ENCODE assay signal across 18 cellular contexts in the genomic region with DNA sequence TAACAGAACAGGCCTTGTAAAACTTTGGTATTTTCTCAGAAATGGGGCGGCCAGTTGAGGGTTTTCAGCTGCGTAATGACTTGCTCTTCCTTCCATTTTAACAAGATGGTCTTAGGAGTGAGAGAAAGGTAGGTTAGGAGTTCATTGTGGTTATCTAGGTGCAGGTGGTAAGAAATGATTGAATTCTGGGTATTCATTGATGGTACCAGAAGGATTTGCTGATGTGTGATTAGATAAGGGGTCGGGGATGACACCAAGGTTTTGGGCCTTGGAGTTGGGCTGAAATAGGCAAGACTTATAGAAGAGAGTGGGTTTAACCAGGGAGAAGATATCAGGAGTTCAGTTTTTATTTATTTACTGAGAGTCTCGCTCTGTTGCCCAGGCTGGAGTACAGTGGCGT. TPM values are rescaled to one million over a fixed set of nuclear protein-coding genes. Genes with fewer than 3 reads are reported as not detected.
DNase-seq lines count a peak whose midpoint lies in the region; ATAC-seq, FAIRE-seq and TF ChIP-seq lines count a peak whose summit lies in the region.
"Had no signal": no experiment of that assay in that cellular context is flagged by ENCODE, and none has a peak within 500 bp of the region (broad histone marks: within the 10 kb centered on the region; RNA-seq: fewer than 3 reads in every experiment).

No MANE protein-coding gene starts in this region.

- H3K27me3 ChIP-seq in CD8-positive, alpha-beta T cell (ENCODE audit: insufficient read depth, low read length), result no peaks in the 10 kb centered on the region
- H3K27me3 ChIP-seq in DOHH2 (ENCODE audit: control insufficient read depth, low read length), result no peaks in the 10 kb centered on the region
- no peaks in the 10 kb centered on the region for H3K27me3 ChIP-seq in PC-3 (ENCODE audit: low read length)
- H3K27me3 ChIP-seq: BE2C, ovary, thyroid gland had no signal

- H3K4me2 ChIP-seq in DOHH2 (ENCODE audit: low read length), result peak overlapping the region; percentile 80; the same call in 1 of the 2 replicates
- no peak overlapping the region for H3K4me2 ChIP-seq in PC-3 (ENCODE audit: low read length)

- H3K36me3 Mint-ChIP-seq in CD8-positive, alpha-beta T cell, result peaks cover 45% of the 10 kb centered on the region
- peaks cover 15% of the 10 kb centered on the region for H3K36me3 Mint-ChIP-seq in activated naive CD8-positive, alpha-beta T cell
- H3K36me3 Mint-ChIP-seq in natural killer cell treated with Interleukin-12 subunit alpha and Interleukin-12 subunit beta and Interleukin-15 and Interleukin-18, amount 100 ng/mL, for 72 hours, result peaks cover 12% of the 10 kb centered on the region

- H3K9me3 Mint-ChIP-seq in CD8-positive, alpha-beta T cell, result no peaks in the 10 kb centered on the region
- no peaks in the 10 kb centered on the region for H3K9me3 Mint-ChIP-seq in activated naive CD8-positive, alpha-beta T cell (ENCODE audit: low read depth)
- H3K9me3 Mint-ChIP-seq in natural killer cell treated with Interleukin-12 subunit alpha and Interleukin-12 subunit beta and Interleukin-15 and Interleukin-18, amount 100 ng/mL, for 72 hours, result peaks cover 4% of the 10 kb centered on the region
- H3K9me3 Mint-ChIP-seq: mesothelial cell of epicardium had no signal

- H3K4me1 ChIP-seq in CD8-positive, alpha-beta T cell (ENCODE audit: insufficient read depth, low read length), result peaks cover 13% of the 10 kb centered on the region
- H3K4me1 ChIP-seq in DOHH2 (ENCODE audit: control insufficient read depth, low read length), result peaks cover 38% of the 10 kb centered on the region
- peaks cover 44% of the 10 kb centered on the region for H3K4me1 ChIP-seq in PC-3 (ENCODE audit: insufficient read depth, low read length)
- H3K4me1 ChIP-seq: BE2C had no signal

- peaks cover 100% of the 10 kb centered on the region for H3K79me2 ChIP-seq in DOHH2 (ENCODE audit: control insufficient read depth, low read length)
- H3K79me2 ChIP-seq in PC-3 (ENCODE audit: low read length), result peaks cover 98% of the 10 kb centered on the region

- no TSS peak for BruUV-seq in PC-3 (replicated peaks; lab: Mats Ljungman, UMichigan)

- POLR2A ChIA-PET in CD8-positive, alpha-beta T cell (lab: Charles Lee), result no interaction called here
- POLR2A ChIA-PET in PC-3 (lab: Charles Lee; ENCODE audit: unreplicated experiment), result no interaction called here

- H4K20me1 ChIP-seq in DOHH2 (ENCODE audit: control insufficient read depth, insufficient read depth, low read depth, low read length) (peaks cover 22% of the 10 kb centered on the region; the same call in 1 of the 2 replicates), PC-3 (ENCODE audit: low read length) (peaks cover 30% of the 10 kb centered on the region)

- no peak overlapping the region for H3K27ac ChIP-seq in CD8-positive, alpha-beta T cell (ENCODE audit: low read depth, low read length)
- no peak overlapping the region for H3K27ac ChIP-seq in DOHH2 (ENCODE audit: low read depth, low read length)
- no peak overlapping the region for H3K27ac ChIP-seq in PC-3 (ENCODE audit: low read length)
- H3K27ac ChIP-seq: ovary, thyroid gland had no signal

- peaks cover 5% of the 10 kb centered on the region for H3K36me3 ChIP-seq in CD8-positive, alpha-beta T cell (ENCODE audit: insufficient read depth, low read length)
- H3K36me3 ChIP-seq in DOHH2 (ENCODE audit: control insufficient read depth, low read length) (peaks cover 84% of the 10 kb centered on the region), PC-3 (ENCODE audit: low read depth, low read length) (peaks cover 8% of the 10 kb centered on the region; the same call in 1 of the 2 replicates)
- H3K36me3 ChIP-seq: ovary had no signal

- H3K9me2 ChIP-seq in DOHH2 (replicated peaks; ENCODE audit: control insufficient read depth, low read length), result no peaks in the 10 kb centered on the region
- H3K9me2 ChIP-seq in PC-3 (replicated peaks; ENCODE audit: low read length), result no peaks in the 10 kb centered on the region

- no peaks in the 10 kb centered on the region for H3K27me3 Mint-ChIP-seq in CD8-positive, alpha-beta T cell (ENCODE audit: low read depth)
- no peaks in the 10 kb centered on the region for H3K27me3 Mint-ChIP-seq in activated naive CD8-positive, alpha-beta T cell
- H3K27me3 Mint-ChIP-seq in natural killer cell treated with Interleukin-12 subunit alpha and Interleukin-12 subunit beta and Interleukin-15 and Interleukin-18, amount 100 ng/mL, for 72 hours, result no peaks in the 10 kb centered on the region

- no peaks in the 10 kb centered on the region for H3K9me3 ChIP-seq in CD8-positive, alpha-beta T cell (ENCODE audit: low read length)
- H3K9me3 ChIP-seq in DOHH2 (ENCODE audit: control insufficient read depth, insufficient read depth, low read length), result no peaks in the 10 kb centered on the region
- H3K9me3 ChIP-seq in PC-3 (ENCODE audit: low read length), result no peaks in the 10 kb centered on the region
- H3K9me3 ChIP-seq: BE2C, HAP-1, ovary, thyroid gland had no signal

- DNase-seq in CD8-positive, alpha-beta T cell, result no peak
- no peak for DNase-seq in natural killer cell treated with Interleukin-12 subunit alpha and Interleukin-12 subunit beta and Interleukin-15 and Interleukin-18, amount 100 ng/mL, for 72 hours (ENCODE audit: low spot score)
- DNase-seq in PC-3 (no peak), urothelium cell line (ENCODE audit: low spot score) (no peak)
- DNase-seq: BE2C; NCI-H187; NCI-H446; ovary; SHP77 treated with DMSO at 0.1 percent for 48 hours; stimulated activated CD4-positive, alpha-beta T cell treated with anti-CD3 and anti-CD28 coated beads, Interleukin-4, amount 100 ng/mL, for 1 hour; thyroid gland had no signal

- peak overlapping the region; percentile 1 for H3K4me3 Mint-ChIP-seq in CD8-positive, alpha-beta T cell
- H3K4me3 Mint-ChIP-seq in activated naive CD8-positive, alpha-beta T cell, result peak overlapping the region; percentile 99
- H3K4me3 Mint-ChIP-seq in natural killer cell treated with Interleukin-12 subunit alpha and Interleukin-12 subunit beta and Interleukin-15 and Interleukin-18, amount 100 ng/mL, for 72 hours, result peak overlapping the region; percentile 36

- H3F3A ChIP-seq in DOHH2 (ENCODE audit: control insufficient read depth, insufficient read depth) (no peaks in the 10 kb centered on the region), PC-3 (ENCODE audit: low read length, unreplicated experiment) (peaks cover 5% of the 10 kb centered on the region)

- H3K27ac Mint-ChIP-seq in CD8-positive, alpha-beta T cell, result peak overlapping the region; percentile 15
- peak overlapping the region; percentile 80 for H3K27ac Mint-ChIP-seq in activated naive CD8-positive, alpha-beta T cell
- H3K27ac Mint-ChIP-seq in natural killer cell treated with Interleukin-12 subunit alpha and Interleukin-12 subunit beta and Interleukin-15 and Interleukin-18, amount 100 ng/mL, for 72 hours, result peak overlapping the region; percentile 30 to 96
- H3K27ac Mint-ChIP-seq: mesothelial cell of epicardium had no signal

- intact Hi-C loops in CD8-positive, alpha-beta T cell (cut with DNase I, micrococcal nuclease), result no loop called here
- intact Hi-C loops in PC-3 (cut with micrococcal nuclease), result no loop called here

- no peak for ATAC-seq in CD8-positive, alpha-beta T cell
- ATAC-seq in natural killer cell treated with Interleukin-12 subunit alpha and Interleukin-12 subunit beta and Interleukin-15 and Interleukin-18, amount 100 ng/mL, for 72 hours, result no peak
- ATAC-seq in GM18502 (IDR thresholded peaks at IDR 0.05; ENCODE audit: poor library complexity, unreplicated experiment) (no peak), PC-3 (no peak)

- no peak overlapping the region for H3K4me3 ChIP-seq in CD8-positive, alpha-beta T cell (ENCODE audit: low read depth, low read length)
- no peak overlapping the region for H3K4me3 ChIP-seq in DOHH2 (ENCODE audit: low read length)
- H3K4me3 ChIP-seq in PC-3 (ENCODE audit: low read length), result no peak overlapping the region
- H3K4me3 ChIP-seq: HAP-1, ovary, thyroid gland had no signal

- H3K9ac ChIP-seq in PC-3 (ENCODE audit: low read length), result no peak overlapping the region

- H2AFZ ChIP-seq in PC-3 (ENCODE audit: low read length), result no peak overlapping the region

- TF ChIP-seq CTCF in CD8-positive, alpha-beta T cell (IDR thresholded peaks at IDR 0.05), result no peak
- TF ChIP-seq CTCF in DOHH2 (IDR thresholded peaks at IDR 0.05; ENCODE audit: low read depth, low read length, poor library complexity, severe bottlenecking), result no peak
- TF ChIP-seq CTCF in PC-3 (conservative IDR thresholded peaks at IDR 0.05; ENCODE audit: low read depth, low read length), result no peak

- CTCF ChIA-PET in CD8-positive, alpha-beta T cell (lab: Charles Lee), result no interaction called here
- CTCF ChIA-PET in PC-3 (lab: Charles Lee), result no interaction called here

- no peak for FAIRE-seq in urothelium cell line (lab: Jason Lieb, UNC)
- FAIRE-seq: bronchial epithelial cell, TTC549 had no signal

- peaks cover 44% of the 10 kb centered on the region for H3K4me1 Mint-ChIP-seq in CD8-positive, alpha-beta T cell (ENCODE audit: low read depth)
- peaks cover 39% of the 10 kb centered on the region for H3K4me1 Mint-ChIP-seq in activated naive CD8-positive, alpha-beta T cell (ENCODE audit: low read depth)
- H3K4me1 Mint-ChIP-seq in natural killer cell treated with Interleukin-12 subunit alpha and Interleukin-12 subunit beta and Interleukin-15 and Interleukin-18, amount 100 ng/mL, for 72 hours (ENCODE audit: low read depth in 2 of 2), result peaks cover 35 to 37% of the 10 kb centered on the region in 2 donors

RNA-seq across cellular contexts. Expression of a gene that starts 2.6 kb away (rescaled TPM):
- 10 to 100 TPM; 73.0 to 74.7 TPM for total RNA-seq in CD8-positive, alpha-beta T cell
- 100 to 1,000 TPM; 178 to 266 TPM for total RNA-seq in natural killer cell treated with Interleukin-12 subunit alpha and Interleukin-12 subunit beta and Interleukin-15 and Interleukin-18, amount 100 ng/mL, for 72 hours
- 163 and 174 TPM in 2 replicates for total RNA-seq in PC-3 (2014; rRNA removed)

RNA-seq across cellular contexts. Expression of a gene that starts 2.7 kb away (rescaled TPM):
- 1 to 10 TPM; 4.2 to 6.4 TPM for total RNA-seq in CD8-positive, alpha-beta T cell
- 10 to 100 TPM; 36.6 to 56.4 TPM for total RNA-seq in natural killer cell treated with Interleukin-12 subunit alpha and Interleukin-12 subunit beta and Interleukin-15 and Interleukin-18, amount 100 ng/mL, for 72 hours
- 57.4 and 61.3 TPM in 2 replicates for total RNA-seq in PC-3 (2014; rRNA removed)

RNA-seq across cellular contexts. Expression of a gene that starts 56.1 kb away (rescaled TPM):
- total RNA-seq in CD8-positive, alpha-beta T cell, result 10 to 100 TPM in 1 of 2 experiments, 1 to 10 TPM in 1; 8.3 to 11.5 TPM
- 100 to 1,000 TPM in 1 of 2 donors, 10 to 100 TPM in 1; 93.9 to 218 TPM for total RNA-seq in natural killer cell treated with Interleukin-12 subunit alpha and Interleukin-12 subunit beta and Interleukin-15 and Interleukin-18, amount 100 ng/mL, for 72 hours
- 17.9 and 18.6 TPM in 2 replicates for total RNA-seq in PC-3 (2014; rRNA removed)

Comparison
In these comparisons a context has a peak if more than half of its experiments do, and no peak if none do; other contexts are left out.
1. H3K27ac Mint-ChIP-seq: peak in every context shown above with its lines; median percentile 80 in activated naive CD8-positive, alpha-beta T cell; 63 in natural killer cell treated with Interleukin-12 subunit alpha and Interleukin-12 subunit beta and Interleukin-15 and Interleukin-18, amount 100 ng/mL, for 72 hours; 15 in CD8-positive, alpha-beta T cell.
2. H3K4me3 Mint-ChIP-seq: peak in every context shown above with its lines; median percentile 99 in activated naive CD8-positive, alpha-beta T cell; 36 in natural killer cell treated with Interleukin-12 subunit alpha and Interleukin-12 subunit beta and Interleukin-15 and Interleukin-18, amount 100 ng/mL, for 72 hours; 1 in CD8-positive, alpha-beta T cell.